11 cellular contexts compared by ENCODE assay signal in genomic region chr4:100981447-100982204, GRCh38.
DNase-seq lines count a peak whose midpoint lies in the region; ATAC-seq and TF ChIP-seq lines count a peak whose summit lies in the region.
"Had no signal": no experiment of that assay in that cellular context is flagged by ENCODE, and none has a peak within 500 bp of the region (broad histone marks: within the 10 kb centered on the region; RNA-seq: fewer than 3 reads in every experiment).

No MANE protein-coding gene starts in this region.

- H3K4me1 Mint-ChIP-seq in endothelial cell (ENCODE audit: unreplicated experiment): peaks cover 2% of the 10 kb centered on the region
- H3K4me1 Mint-ChIP-seq: stimulated activated effector memory CD8-positive, alpha-beta T cell treated with anti-CD3 and anti-CD28 coated beads, Interleukin-12 subunit alpha, Interleukin-12 subunit beta, amount 100 ng/mL, for 72 hours had no signal

- H3K9me3 Mint-ChIP-seq in activated naive CD4-positive, alpha-beta T cell treated with anti-CD3 and anti-CD28 coated beads, Interleukin-2, amount 50 U/mL, for 72 hours: no peaks in the 10 kb centered on the region
- no peaks in the 10 kb centered on the region for H3K9me3 Mint-ChIP-seq in endothelial cell (ENCODE audit: unreplicated experiment)
- H3K9me3 Mint-ChIP-seq: stimulated activated effector memory CD8-positive, alpha-beta T cell treated with anti-CD3 and anti-CD28 coated beads, Interleukin-12 subunit alpha, Interleukin-12 subunit beta, amount 100 ng/mL, for 72 hours had no signal

- no peaks in the 10 kb centered on the region for H3K36me3 ChIP-seq in esophagus (ENCODE audit: control insufficient read depth in 2 of 2, insufficient read depth in 2 of 2, low read length in 1 of 2)
- H3K36me3 ChIP-seq: sigmoid colon had no signal

- H3K4me3 Mint-ChIP-seq in endothelial cell (ENCODE audit: unreplicated experiment): no peak overlapping the region
- H3K4me3 Mint-ChIP-seq: stimulated activated effector memory CD8-positive, alpha-beta T cell treated with anti-CD3 and anti-CD28 coated beads, Interleukin-12 subunit alpha, Interleukin-12 subunit beta, amount 100 ng/mL, for 72 hours had no signal

- no peaks in the 10 kb centered on the region for H3K9me3 ChIP-seq in esophagus (ENCODE audit: control insufficient read depth in 2 of 2, insufficient read depth in 1 of 2, low read depth in 1 of 2, low read length in 1 of 2)
- H3K9me3 ChIP-seq: sigmoid colon had no signal

- peak overlapping the region; percentile 30 to 86 for H3K27ac ChIP-seq in esophagus (ENCODE audit: low read depth in 2 of 2, low read length in 1 of 2)
- H3K27ac ChIP-seq: sigmoid colon had no signal

- ATAC-seq in omental fat pad (ENCODE audit: low FRiP score) (peak; percentile 52), HG02610 (IDR thresholded peaks at IDR 0.05; ENCODE audit: unreplicated experiment) (no peak), GM21576 (IDR thresholded peaks at IDR 0.05; ENCODE audit: unreplicated experiment) (no peak)
- no peak for ATAC-seq in activated naive CD4-positive, alpha-beta T cell treated with anti-CD3 and anti-CD28 coated beads, Interleukin-2, amount 50 U/mL, for 72 hours

- TF ChIP-seq CTCF in omental fat pad (IDR thresholded peaks at IDR 0.05): no peak
- TF ChIP-seq CTCF in endothelial cell (IDR thresholded peaks at IDR 0.05; ENCODE audit: unreplicated experiment): no peak

- no peaks in the 10 kb centered on the region for H3K27me3 Mint-ChIP-seq in endothelial cell (ENCODE audit: unreplicated experiment)

- no peak overlapping the region for H3K27ac Mint-ChIP-seq in activated naive CD4-positive, alpha-beta T cell treated with anti-CD3 and anti-CD28 coated beads, Interleukin-2, amount 50 U/mL, for 72 hours
- H3K27ac Mint-ChIP-seq in endothelial cell (ENCODE audit: unreplicated experiment): no peak overlapping the region
- H3K27ac Mint-ChIP-seq: stimulated activated effector memory CD8-positive, alpha-beta T cell treated with anti-CD3 and anti-CD28 coated beads, Interleukin-12 subunit alpha, Interleukin-12 subunit beta, amount 100 ng/mL, for 72 hours had no signal

- H3K4me3 ChIP-seq in esophagus (ENCODE audit: low read depth in 1 of 2, low read length in 2 of 2): no peak overlapping the region
- H3K4me3 ChIP-seq: sigmoid colon had no signal

- DNase-seq in GDM1 (lab: John Stamatoyannopoulos, UW): peak; percentile 2
- DNase-seq in NCI-H748 treated with DMSO at 0.1 percent for 48 hours (lab: John Stamatoyannopoulos, UW): peak; percentile 11
- no peak for DNase-seq in omental fat pad (ENCODE audit: low spot score)
- no peak for DNase-seq in activated naive CD4-positive, alpha-beta T cell treated with anti-CD3 and anti-CD28 coated beads, Interleukin-2, amount 50 U/mL, for 72 hours (ENCODE audit: low spot score in 2 of 2)
- DNase-seq in endothelial cell (ENCODE audit: low spot score): no peak
- DNase-seq: kidney glomerular epithelial cell, sigmoid colon had no signal

- H3K27me3 ChIP-seq in esophagus (ENCODE audit: control insufficient read depth in 1 of 2, insufficient read depth in 2 of 2, low read length in 2 of 2): no peaks in the 10 kb centered on the region
- H3K27me3 ChIP-seq: sigmoid colon had no signal

- peaks cover 0 to 4% of the 10 kb centered on the region in 2 donors for H3K4me1 ChIP-seq in esophagus (ENCODE audit: control insufficient read depth in 2 of 2, insufficient read depth in 2 of 2, low read length in 1 of 2)

- no peaks in the 10 kb centered on the region for H3K36me3 Mint-ChIP-seq in activated naive CD4-positive, alpha-beta T cell treated with anti-CD3 and anti-CD28 coated beads, Interleukin-2, amount 50 U/mL, for 72 hours
- no peaks in the 10 kb centered on the region for H3K36me3 Mint-ChIP-seq in endothelial cell (ENCODE audit: low read depth, unreplicated experiment)
- H3K36me3 Mint-ChIP-seq: stimulated activated effector memory CD8-positive, alpha-beta T cell treated with anti-CD3 and anti-CD28 coated beads, Interleukin-12 subunit alpha, Interleukin-12 subunit beta, amount 100 ng/mL, for 72 hours had no signal

- 56 to 61% methylated on average over 5 of the region's 5 CpGs for WGBS in esophagus, 2 donors

Comparison
In these comparisons a context has a peak if more than half of its experiments do, and no peak if none do; other contexts are left out.
1. DNase-seq: peak in GDM1 (single experiment) and NCI-H748 treated with DMSO at 0.1 percent for 48 hours (single experiment); none in omental fat pad (single experiment), activated naive CD4-positive, alpha-beta T cell treated with anti-CD3 and anti-CD28 coated beads, Interleukin-2, amount 50 U/mL, for 72 hours (0 of 2) and endothelial cell (single experiment).